Comparison of ENCODE assay signal across 16 cellular contexts in genomic region chr12:26062566-26062965, GRCh38.
A peak's percentile ranks its signal among the peaks of the same experiment; 100 is the strongest.
DNase-seq lines count a peak whose midpoint lies in the region; ATAC-seq and TF ChIP-seq lines count a peak whose summit lies in the region.
"Had no signal": no experiment of that assay in that cellular context is flagged by ENCODE, and none has a peak within 500 bp of the region (broad histone marks: within the 10 kb centered on the region; RNA-seq: fewer than 3 reads in every experiment).

No MANE protein-coding gene starts in this region.

- no peak for TF ChIP-seq EP300 in transverse colon (IDR thresholded peaks at IDR 0.05; ENCODE audit: low read depth)

- peaks cover 34% of the 10 kb centered on the region for H3K36me3 Mint-ChIP-seq in HFFc6 (ENCODE audit: low read depth)
- no peaks in the 10 kb centered on the region for H3K36me3 Mint-ChIP-seq in stimulated activated effector memory CD8-positive, alpha-beta T cell treated with anti-CD3 and anti-CD28 coated beads, Interleukin-12 subunit alpha, Interleukin-12 subunit beta, amount 100 ng/mL, for 72 hours

- peak overlapping the region; percentile 61 for H3K27ac Mint-ChIP-seq in HFFc6
- H3K27ac Mint-ChIP-seq in stimulated activated effector memory CD8-positive, alpha-beta T cell treated with anti-CD3 and anti-CD28 coated beads, Interleukin-12 subunit alpha, Interleukin-12 subunit beta, amount 100 ng/mL, for 72 hours: no peak overlapping the region
- H3K27ac Mint-ChIP-seq: activated CD4-positive, alpha-beta T cell treated with anti-CD3 and anti-CD28 coated beads for 36 hours; activated T-cell treated with anti-CD3 and anti-CD28 coated beads, Interleukin-2, amount 50 U/mL, for 72 hours had no signal

- TF ChIP-seq CTCF in HFFc6 (IDR thresholded peaks at IDR 0.05) (no peak), foreskin fibroblast (IDR thresholded peaks at IDR 0.05; ENCODE audit: low read depth, low read length) (no peak), transverse colon (IDR thresholded peaks at IDR 0.05) (no peak)

- no peaks in the 10 kb centered on the region for H3K27me3 Mint-ChIP-seq in HFFc6 (ENCODE audit: insufficient read depth)

- DNase-seq in A172 (ENCODE audit: low spot score): peak; percentile 44
- DNase-seq in HFFc6: peak; percentile 47
- peak; percentile 50 for DNase-seq in amniotic epithelial cell (ENCODE audit: low read depth)
- DNase-seq in foreskin fibroblast: peak; percentile 29 to 57
- no peak for DNase-seq in DMS153 treated with DMSO at 0.1 percent for 48 hours (lab: John Stamatoyannopoulos, UW; ENCODE audit: unreplicated experiment)
- DNase-seq in transverse colon: no peak
- no peak for DNase-seq in stimulated activated effector memory CD8-positive, alpha-beta T cell treated with anti-CD3 and anti-CD28 coated beads, Interleukin-12 subunit alpha, Interleukin-12 subunit beta, amount 100 ng/mL, for 72 hours (ENCODE audit: low spot score in 2 of 2)
- DNase-seq: activated CD4-positive, alpha-beta T cell treated with anti-CD3 and anti-CD28 coated beads for 36 hours; activated T-cell treated with anti-CD3 and anti-CD28 coated beads, Interleukin-2, amount 50 U/mL, for 72 hours; anterior cingulate cortex; effector CD4-positive, alpha-beta T cell; Karpas-422; NCI-H2171; T-helper 1 cell had no signal

- ATAC-seq in stimulated activated effector memory CD8-positive, alpha-beta T cell treated with anti-CD3 and anti-CD28 coated beads, Interleukin-12 subunit alpha, Interleukin-12 subunit beta, amount 100 ng/mL, for 72 hours: no peak
- no peak for ATAC-seq in HG02970 (IDR thresholded peaks at IDR 0.05; ENCODE audit: low FRiP score, unreplicated experiment)
- ATAC-seq: activated CD4-positive, alpha-beta T cell treated with anti-CD3 and anti-CD28 coated beads for 36 hours; activated T-cell treated with anti-CD3 and anti-CD28 coated beads, Interleukin-2, amount 50 U/mL, for 72 hours had no signal

- no peak overlapping the region for H3K27ac ChIP-seq in transverse colon

- no peak for TF ChIP-seq POLR2A in transverse colon (IDR thresholded peaks at IDR 0.05)

- no peaks in the 10 kb centered on the region for H3K27me3 ChIP-seq in transverse colon

- intact Hi-C loops in transverse colon (cut with DNase I; ENCODE audit: low total_unique reads): no loop called here

- no peak overlapping the region for H3K4me3 ChIP-seq in foreskin fibroblast (ENCODE audit: low read depth in 1 of 2, low read length in 2 of 2)
- no peak overlapping the region for H3K4me3 ChIP-seq in transverse colon
- H3K4me3 ChIP-seq: lung had no signal

- no peak overlapping the region for H3K4me3 Mint-ChIP-seq in HFFc6
- H3K4me3 Mint-ChIP-seq in stimulated activated effector memory CD8-positive, alpha-beta T cell treated with anti-CD3 and anti-CD28 coated beads, Interleukin-12 subunit alpha, Interleukin-12 subunit beta, amount 100 ng/mL, for 72 hours: no peak overlapping the region
- H3K4me3 Mint-ChIP-seq: activated CD4-positive, alpha-beta T cell treated with anti-CD3 and anti-CD28 coated beads for 36 hours; activated T-cell treated with anti-CD3 and anti-CD28 coated beads, Interleukin-2, amount 50 U/mL, for 72 hours had no signal

- H3K36me3 ChIP-seq in transverse colon: no peaks in the 10 kb centered on the region

- WGBS in transverse colon (ENCODE audit: low coverage in 1 of 2), 2 donors: 73 to 76% methylated on average over 3 to 4 of the region's 4 CpGs

- in situ Hi-C loops in transverse colon (cut with MboI; ENCODE audit: low pct_ligation_motif_present in 1 of 4, low pct_unique_long_range_greater_than_20kb in 1 of 4, low sequenced_read_pairs in 3 of 4): no loop called here

- H3K4me1 Mint-ChIP-seq in HFFc6 (ENCODE audit: low read depth): peaks cover 32% of the 10 kb centered on the region
- no peaks in the 10 kb centered on the region for H3K4me1 Mint-ChIP-seq in stimulated activated effector memory CD8-positive, alpha-beta T cell treated with anti-CD3 and anti-CD28 coated beads, Interleukin-12 subunit alpha, Interleukin-12 subunit beta, amount 100 ng/mL, for 72 hours

- H3K4me1 ChIP-seq in transverse colon: no peaks in the 10 kb centered on the region

- no peaks in the 10 kb centered on the region for H3K9me3 ChIP-seq in transverse colon

- H3K9me3 Mint-ChIP-seq in HFFc6: no peaks in the 10 kb centered on the region
- H3K9me3 Mint-ChIP-seq in stimulated activated effector memory CD8-positive, alpha-beta T cell treated with anti-CD3 and anti-CD28 coated beads, Interleukin-12 subunit alpha, Interleukin-12 subunit beta, amount 100 ng/mL, for 72 hours: no peaks in the 10 kb centered on the region
- H3K9me3 Mint-ChIP-seq: activated T-cell treated with anti-CD3 and anti-CD28 coated beads, Interleukin-2, amount 50 U/mL, for 72 hours had no signal

Comparison
In these comparisons a context has a peak if more than half of its experiments do, and no peak if none do; other contexts are left out.
1. DNase-seq: peak in A172 (single experiment), HFFc6 (single experiment), amniotic epithelial cell (single experiment) and foreskin fibroblast (2 of 2); none in DMS153 treated with DMSO at 0.1 percent for 48 hours (single experiment), transverse colon (single experiment) and stimulated activated effector memory CD8-positive, alpha-beta T cell treated with anti-CD3 and anti-CD28 coated beads, Interleukin-12 subunit alpha, Interleukin-12 subunit beta, amount 100 ng/mL, for 72 hours (0 of 2).